Comparison of ENCODE assay signal across 8 cellular contexts in genomic region chr9:126398403-126399058, GRCh38.
DNase-seq lines count a peak whose midpoint lies in the region; ATAC-seq, FAIRE-seq and TF ChIP-seq lines count a peak whose summit lies in the region.

No MANE protein-coding gene starts in this region.

- no peak overlapping the region for H2BK5ac ChIP-seq in H1 (ENCODE audit: low read depth, low read length)

- TF ChIP-seq POLR2A in H1 (IDR thresholded peaks at IDR 0.05; ENCODE audit: control extremely low read depth in 1 of 2, low read depth in 2 of 2, low read length in 2 of 2): no peak

- no peaks in the 10 kb centered on the region for H3K27me3 ChIP-seq in H1 (replicated peaks in 1 of 4; ENCODE audit: control insufficient read depth in 3 of 4, extremely low read depth in 1 of 4, insufficient read depth in 3 of 4, low read length in 3 of 4)

- FAIRE-seq in H1 (lab: Jason Lieb, UNC): no peak

- CTCF ChIA-PET in H1 (lab: Charles Lee; ENCODE audit: partially characterized antibody): interaction anchor here (0.6 to 7.8 kb wide), 58 partner anchors 9 to 991 kb away, joined by 3 to 108 read pairs (median 4); partner anchors contain the start of gene MVB12B

- 35% methylated on average over 23 of the region's 25 CpGs; no CpG with 5 or more reads in 1 of the 2 experiments for WGBS in H1 (ENCODE audit: extremely low coverage in 1 of 2, insufficient coverage in 1 of 2, insufficient read length in 1 of 2, insufficient replicate concordance in 2 of 2, low coverage in 1 of 2, low lambda C conversion rate in 2 of 2, missing lambda C conversion rate in 1 of 2), 2 experiments

- H3K27me3 Mint-ChIP-seq in mesothelial cell of epicardium (ENCODE audit: low read depth): no peaks in the 10 kb centered on the region

- no peaks in the 10 kb centered on the region for H3K9me3 ChIP-seq in H1 (ENCODE audit: insufficient read depth in 2 of 2, low read depth in 1 of 2, low read length in 1 of 2)

- H3K23me2 ChIP-seq in H1 (ENCODE audit: low read depth, low read length): no peaks in the 10 kb centered on the region

- no peak overlapping the region for H3K14ac ChIP-seq in H1 (ENCODE audit: insufficient read length)

- no peaks in the 10 kb centered on the region for H3K79me2 ChIP-seq in H1 (ENCODE audit: control insufficient read depth in 1 of 2, insufficient read depth in 2 of 2, low read length in 2 of 2)

- no peak overlapping the region for H2BK15ac ChIP-seq in H1 (ENCODE audit: low read length)

- TF ChIP-seq CTCF in H1 (IDR thresholded peaks at IDR 0.05; ENCODE audit: control extremely low read depth in 1 of 3, insufficient read depth in 1 of 3, low read depth in 1 of 3, low read length in 3 of 3): peak; percentile 97 to 99 (median 99)
- TF ChIP-seq CTCF in mesothelial cell of epicardium (IDR thresholded peaks at IDR 0.05; ENCODE audit: unreplicated experiment): peak; percentile 86

- H4K20me1 ChIP-seq in H1 (replicated peaks in 1 of 2; ENCODE audit: control insufficient read depth in 1 of 2, insufficient read depth in 2 of 2, low read length in 2 of 2): no peaks in the 10 kb centered on the region

- no peak overlapping the region for H2BK12ac ChIP-seq in H1 (ENCODE audit: low read depth, low read length)

- TF ChIP-seq EP300 in H1 (IDR thresholded peaks at IDR 0.05; ENCODE audit: borderline replicate concordance in 1 of 2, low read depth in 2 of 2, low read length in 2 of 2): no peak

- no peak overlapping the region for H3K27ac Mint-ChIP-seq in mesothelial cell of epicardium

- no peak overlapping the region for H2AK5ac ChIP-seq in H1 (ENCODE audit: low read depth, low read length)

- H3K4me3 Mint-ChIP-seq in mesothelial cell of epicardium: no peak overlapping the region

- H3K4me2 ChIP-seq in H1 (ENCODE audit: insufficient read depth in 1 of 2, low read depth in 2 of 2, low read length in 2 of 2): no peak overlapping the region

- H3K36me3 ChIP-seq in H1 (ENCODE audit: control insufficient read depth in 2 of 4, insufficient read depth in 4 of 4, low read length in 3 of 4): no peaks in the 10 kb centered on the region

- no peak overlapping the region for H4K8ac ChIP-seq in H1 (ENCODE audit: extremely low read depth, insufficient read depth, low read length)

- no peak overlapping the region for H4K91ac ChIP-seq in H1 (replicated peaks; ENCODE audit: insufficient read length, low read length)

- POLR2A ChIA-PET in H1 (lab: Charles Lee; ENCODE audit: partially characterized antibody): interaction anchor here (1.5 to 1.6 kb wide), 2 partner anchors 63 to 653 kb away, joined by 3 read pairs; no protein-coding TSS in a partner anchor

- no peak overlapping the region for H2AFZ ChIP-seq in H1 (ENCODE audit: low read length)

- H3K4me3 ChIP-seq in H1 (ENCODE audit: extremely low read depth in 1 of 4, insufficient read depth in 2 of 4, low read depth in 3 of 4, low read length in 4 of 4): no peak overlapping the region

- H3K18ac ChIP-seq in H1 (ENCODE audit: extremely low read depth, low read length): no peak overlapping the region

- no peak overlapping the region for H3K4ac ChIP-seq in H1 (replicated peaks; ENCODE audit: insufficient read length, low read depth, low read length)

- TF ChIP-seq RAD21 in H1 (IDR thresholded peaks at IDR 0.05 in 1 of 2, conservative IDR thresholded peaks at IDR 0.05 in 1 of 2; ENCODE audit: low read depth in 2 of 2, low read length in 2 of 2): peak; percentile 97 to 99

- ATAC-seq in GM21367 (IDR thresholded peaks at IDR 0.05; ENCODE audit: unreplicated experiment): no peak

- no peak overlapping the region for H3K23ac ChIP-seq in H1 (ENCODE audit: insufficient read length)

- no peak overlapping the region for H2BK120ac ChIP-seq in H1 (replicated peaks; ENCODE audit: low read depth, low read length)

- DNase-seq in NCI-H2107 (lab: John Stamatoyannopoulos, UW) (peak; percentile 62), NCI-H2107 treated with DMSO at 0.1 percent for 48 hours (lab: John Stamatoyannopoulos, UW; ENCODE audit: unreplicated experiment) (no peak), NCI-H526 treated with DMSO at 0.1 percent for 48 hours (lab: John Stamatoyannopoulos, UW) (peak; percentile 9), H1 (ENCODE audit: low read depth in 1 of 2, low spot score in 2 of 2) (peak in 1 of 2 experiments; percentile 97), mesothelial cell of epicardium (ENCODE audit: low spot score in 2 of 2, unreplicated experiment in 2 of 2) (peak; percentile 66 to 94)
- DNase-seq in activated CD8-positive, alpha-beta memory T cell treated with anti-CD3 and anti-CD28 coated beads for 4 hours (ENCODE audit: low read depth in 2 of 2): peak; percentile 41 to 51
- peak; percentile 42 to 52 for DNase-seq in stimulated activated CD8-positive, alpha-beta memory T cell treated with anti-CD3 and anti-CD28 coated beads, Interleukin-4, amount 100 ng/mL, for 1 hour (ENCODE audit: low read depth in 2 of 2, low spot score in 1 of 2)

- 0 out of 2 replicates have a peak overlapping the region, but pooled peaks have one; percentile 11 for H2BK20ac ChIP-seq in H1 (ENCODE audit: low read length)

- H3K9me3 Mint-ChIP-seq in mesothelial cell of epicardium: no peaks in the 10 kb centered on the region

- H3K4me1 ChIP-seq in H1 (replicated peaks in 1 of 4; ENCODE audit: control insufficient read depth in 3 of 4, insufficient read depth in 4 of 4, low read length in 3 of 4): no peaks in the 10 kb centered on the region; a peak in 1 of 7 replicates

- no peak overlapping the region for H3K56ac ChIP-seq in H1 (replicated peaks; ENCODE audit: insufficient read length, low read depth, low read length)

- H3K36me3 Mint-ChIP-seq in mesothelial cell of epicardium: peaks cover 24% of the 10 kb centered on the region

- H3K27ac ChIP-seq in H1 (ENCODE audit: low read depth, low read length): no peak overlapping the region

- H4K5ac ChIP-seq in H1 (ENCODE audit: insufficient read length, low read depth, low read length): no peak overlapping the region

- no peaks in the 10 kb centered on the region for H3K79me1 ChIP-seq in H1 (ENCODE audit: low read depth, low read length)

- no peak overlapping the region; a peak in 1 of 7 replicates for H3K9ac ChIP-seq in H1 (replicated peaks in 1 of 4; ENCODE audit: extremely low read depth in 1 of 4, low read depth in 3 of 4, low read length in 3 of 4)

- peaks cover 6% of the 10 kb centered on the region for H3K4me1 Mint-ChIP-seq in mesothelial cell of epicardium

TF ChIP-seq in H1, 55 proteins besides CTCF, POLR2A, EP300 and RAD21 (continues in another document):
- TF ChIP-seq KDM4A (IDR thresholded peaks at IDR 0.05; ENCODE audit: low read depth, low read length, severe bottlenecking): no peak
